ENCODE assay signal across 14 cellular contexts in genomic region chr10:100817268-100817839, GRCh38.
DNase-seq lines count a peak whose midpoint lies in the region; ATAC-seq, FAIRE-seq and TF ChIP-seq lines count a peak whose summit lies in the region.
"Had no signal": no experiment of that assay in that cellular context is flagged by ENCODE, and none has a peak within 500 bp of the region (broad histone marks: within the 10 kb centered on the region; RNA-seq: fewer than 3 reads in every experiment).

No MANE protein-coding gene starts in this region.

- no peak overlapping the region for H2AFZ ChIP-seq in OCI-LY7 (ENCODE audit: low read length)

- no peak overlapping the region for H3K4me3 Mint-ChIP-seq in Caco-2 (ENCODE audit: unreplicated experiment)
- H3K4me3 Mint-ChIP-seq: activated naive CD8-positive, alpha-beta T cell treated with anti-CD3 and anti-CD28 coated beads for 36 hours; CD4-positive, CD25-positive, alpha-beta regulatory T cell; naive B cell had no signal

- H3K4me2 ChIP-seq in OCI-LY7 (ENCODE audit: low read length): no peak overlapping the region

- no peaks in the 10 kb centered on the region for H3K79me2 ChIP-seq in OCI-LY7 (ENCODE audit: insufficient read depth, low read depth, low read length)

- H3K4me3 ChIP-seq in Caco-2 (ENCODE audit: low read depth, low read length) (no peak overlapping the region), OCI-LY7 (ENCODE audit: low read depth, low read length, poor library complexity, severe bottlenecking) (no peak overlapping the region)
- H3K4me3 ChIP-seq: upper lobe of right lung had no signal

- H3K9me2 ChIP-seq in OCI-LY7 (ENCODE audit: insufficient read depth, low read length): no peaks in the 10 kb centered on the region

- no peaks in the 10 kb centered on the region for H3K9me3 Mint-ChIP-seq in Caco-2 (ENCODE audit: unreplicated experiment)
- H3K9me3 Mint-ChIP-seq: activated naive CD8-positive, alpha-beta T cell treated with anti-CD3 and anti-CD28 coated beads for 36 hours; naive B cell had no signal

- H3K9me3 ChIP-seq in Caco-2: no peaks in the 10 kb centered on the region
- H3K9me3 ChIP-seq in OCI-LY7 (ENCODE audit: low read length): no peaks in the 10 kb centered on the region
- H3K9me3 ChIP-seq: upper lobe of right lung had no signal

- BruUV-seq in Caco-2 (replicated peaks; lab: Mats Ljungman, UMichigan) (no TSS peak), OCI-LY7 (replicated peaks; lab: Mats Ljungman, UMichigan) (no TSS peak)

- CTCF ChIA-PET in Caco-2 (lab: Charles Lee) (interaction anchor here (0.6 to 1.2 kb wide), 5 partner anchors 8 to 250 kb away, joined by 3 to 4 read pairs (median 3); no protein-coding TSS in a partner anchor), OCI-LY7 (lab: Charles Lee; ENCODE audit: unreplicated experiment) (no interaction called here)

- H4K20me1 ChIP-seq in OCI-LY7 (ENCODE audit: insufficient read depth, low read length): no peaks in the 10 kb centered on the region

- TF ChIP-seq CTCF in Caco-2 (IDR thresholded peaks at IDR 0.05; ENCODE audit: insufficient read depth in 1 of 2, low read depth in 1 of 2, low read length in 1 of 2, severe bottlenecking in 1 of 2, unreplicated experiment in 1 of 2) (peak; percentile 34 to 74), GM12873 (IDR thresholded peaks at IDR 0.05; ENCODE audit: insufficient read depth, low read depth, low read length, missing control alignments) (peak; percentile 22), OCI-LY7 (conservative IDR thresholded peaks at IDR 0.05; ENCODE audit: low read length) (peak; percentile 51; the same call in 1 of the 2 replicates)

- H3K27me3 ChIP-seq in Caco-2 (replicated peaks; ENCODE audit: control insufficient read depth, insufficient read depth, low read length): no peaks in the 10 kb centered on the region

- no peak for ATAC-seq in left lobe of liver
- ATAC-seq: upper lobe of right lung had no signal

- H3K36me3 Mint-ChIP-seq in Caco-2 (ENCODE audit: insufficient read depth, unreplicated experiment): no peaks in the 10 kb centered on the region
- H3K36me3 Mint-ChIP-seq: activated naive CD8-positive, alpha-beta T cell treated with anti-CD3 and anti-CD28 coated beads for 36 hours; CD4-positive, CD25-positive, alpha-beta regulatory T cell; naive B cell had no signal

- DNase-seq in Caco-2: peak in 1 of 2 experiments; percentile 42
- no peak for DNase-seq in OCI-LY7 (ENCODE audit: low spot score)
- peak; percentile 30 for DNase-seq in left lobe of liver (ENCODE audit: low spot score)
- no peak for DNase-seq in HTR-8/SVneo (ENCODE audit: insufficient read length, low spot score)
- no peak for DNase-seq in Ammon's horn (ENCODE audit: low spot score)
- DNase-seq in NCI-H2081 (lab: John Stamatoyannopoulos, UW): no peak
- DNase-seq: activated naive CD8-positive, alpha-beta T cell treated with anti-CD3 and anti-CD28 coated beads for 36 hours; CD4-positive, CD25-positive, alpha-beta regulatory T cell; GDM1; naive B cell; stimulated activated CD8-positive, alpha-beta memory T cell treated with anti-CD3 and anti-CD28 coated beads, Interleukin-4, amount 100 ng/mL, for 48 hours; upper lobe of right lung had no signal

- H3K4me1 ChIP-seq in Caco-2 (no peaks in the 10 kb centered on the region), OCI-LY7 (ENCODE audit: insufficient read depth, low read length, poor library complexity, severe bottlenecking) (no peaks in the 10 kb centered on the region)
- H3K4me1 ChIP-seq: upper lobe of right lung had no signal

- H3K4me1 Mint-ChIP-seq in Caco-2 (ENCODE audit: low read depth, unreplicated experiment): no peaks in the 10 kb centered on the region
- H3K4me1 Mint-ChIP-seq: activated naive CD8-positive, alpha-beta T cell treated with anti-CD3 and anti-CD28 coated beads for 36 hours; CD4-positive, CD25-positive, alpha-beta regulatory T cell; naive B cell had no signal

- peaks cover 17% of the 10 kb centered on the region for H3K27me3 Mint-ChIP-seq in Caco-2 (ENCODE audit: insufficient read depth, unreplicated experiment)

- H3K36me3 ChIP-seq in Caco-2 (ENCODE audit: control insufficient read depth, insufficient read depth, low read length) (no peaks in the 10 kb centered on the region), OCI-LY7 (ENCODE audit: insufficient read depth, low read length) (no peaks in the 10 kb centered on the region)
- H3K36me3 ChIP-seq: upper lobe of right lung had no signal

- no peak overlapping the region for H3K27ac Mint-ChIP-seq in Caco-2 (ENCODE audit: unreplicated experiment)
- H3K27ac Mint-ChIP-seq: activated naive CD8-positive, alpha-beta T cell treated with anti-CD3 and anti-CD28 coated beads for 36 hours; naive B cell had no signal

- H3K27ac ChIP-seq in OCI-LY7 (ENCODE audit: low read depth, low read length, poor library complexity, severe bottlenecking): no peak overlapping the region
- H3K27ac ChIP-seq: upper lobe of right lung had no signal

- FAIRE-seq in HTR-8/SVneo (lab: Jason Lieb, UNC): no peak
- FAIRE-seq: endometrium had no signal

- intact Hi-C loops in Caco-2 (cut with micrococcal nuclease; ENCODE audit: unreplicated experiment) (loop anchor here (1.0 kb wide), 1 partner anchor 255 kb away; no protein-coding TSS in a partner anchor), OCI-LY7 (cut with micrococcal nuclease; ENCODE audit: unreplicated experiment) (no loop called here)

- POLR2A ChIA-PET in Caco-2 (lab: Charles Lee) (no interaction called here), OCI-LY7 (lab: Charles Lee) (interaction anchor here (0.5 kb wide), 1 partner anchor 58 kb away, joined by 6 read pairs; no protein-coding TSS in a partner anchor)
